ENCODE assay signal across 13 cellular contexts in genomic region chr18:48705043-48705442, GRCh38.
A peak's percentile ranks its signal among the peaks of the same experiment; 100 is the strongest.
DNase-seq lines count a peak whose midpoint lies in the region; ATAC-seq and TF ChIP-seq lines count a peak whose summit lies in the region.
"Had no signal": no experiment of that assay in that cellular context is flagged by ENCODE, and none has a peak within 500 bp of the region (broad histone marks: within the 10 kb centered on the region; RNA-seq: fewer than 3 reads in every experiment).

No MANE protein-coding gene starts in this region.

- no peak for TF ChIP-seq POLR2A in gastroesophageal sphincter (IDR thresholded peaks at IDR 0.05)
- no peak for TF ChIP-seq POLR2A in stomach (IDR thresholded peaks at IDR 0.05)

- H3K27me3 Mint-ChIP-seq in central memory CD8-positive, alpha-beta T cell, result no peaks in the 10 kb centered on the region
- H3K27me3 Mint-ChIP-seq: CD4-positive, alpha-beta T cell had no signal

- TF ChIP-seq EP300 in gastroesophageal sphincter (IDR thresholded peaks at IDR 0.05) (no peak), stomach (IDR thresholded peaks at IDR 0.05) (no peak)

- H3K9me3 ChIP-seq in gastroesophageal sphincter (no peaks in the 10 kb centered on the region), stomach (no peaks in the 10 kb centered on the region)
- H3K9me3 ChIP-seq: Caco-2 had no signal

- no peak for TF ChIP-seq CTCF in gastroesophageal sphincter (IDR thresholded peaks at IDR 0.05)
- no peak for TF ChIP-seq CTCF in stomach (IDR thresholded peaks at IDR 0.05)
- TF ChIP-seq CTCF in GM13976 (IDR thresholded peaks at IDR 0.05; ENCODE audit: borderline replicate concordance, control extremely low read depth, extremely low read depth, insufficient read depth, missing control alignments), result no peak

- in situ Hi-C loops in GM13976 (cut with MboI; ENCODE audit: low sequenced_read_pairs, unreplicated experiment), result no loop called here

- no peak overlapping the region for H3K4me3 ChIP-seq in gastroesophageal sphincter
- H3K4me3 ChIP-seq in stomach, result no peak overlapping the region
- H3K4me3 ChIP-seq: GM23248 had no signal

- ATAC-seq in central memory CD8-positive, alpha-beta T cell (replicated peaks; ENCODE audit: extremely low read depth, poor library complexity, severe bottlenecking), result no peak
- peak; percentile 42 for ATAC-seq in gastroesophageal sphincter
- peak; percentile 42 for ATAC-seq in sciatic nerve

- no peaks in the 10 kb centered on the region for H3K9me3 Mint-ChIP-seq in central memory CD8-positive, alpha-beta T cell
- H3K9me3 Mint-ChIP-seq: CD4-positive, alpha-beta T cell had no signal

- no peak overlapping the region for H3K4me3 Mint-ChIP-seq in central memory CD8-positive, alpha-beta T cell
- H3K4me3 Mint-ChIP-seq: CD4-positive, alpha-beta T cell had no signal

- H3K36me3 ChIP-seq in gastroesophageal sphincter, result peaks cover 0 to 10% of the 10 kb centered on the region in 2 donors
- H3K36me3 ChIP-seq in stomach, result peaks cover 0 to 9% (median 2%) of the 10 kb centered on the region in 4 donors

- no peak for DNase-seq in central memory CD8-positive, alpha-beta T cell (ENCODE audit: low spot score in 2 of 2)
- DNase-seq in sciatic nerve (ENCODE audit: low spot score), result no peak
- no peak for DNase-seq in stomach
- DNase-seq in NCI-H526 treated with DMSO at 0.1 percent for 48 hours (lab: John Stamatoyannopoulos, UW), result no peak
- DNase-seq in GM13976 (ENCODE audit: low spot score), result no peak
- DNase-seq: ACHN; Caco-2; CD4-positive, alpha-beta T cell; GM23248; HCEC 1CT had no signal

- peak overlapping the region; percentile 12 for H3K27ac Mint-ChIP-seq in central memory CD8-positive, alpha-beta T cell (ENCODE audit: low read depth)
- H3K27ac Mint-ChIP-seq: CD4-positive, alpha-beta T cell had no signal

- intact Hi-C loops in sciatic nerve (cut with DNase I), result no loop called here
- intact Hi-C loops in stomach (cut with DNase I; ENCODE audit: low total_unique reads), result no loop called here

- H3K27ac ChIP-seq in gastroesophageal sphincter (no peak overlapping the region), stomach (no peak overlapping the region)
- H3K27ac ChIP-seq: C4-2B, GM23248, HL-60 had no signal

- H3K4me1 Mint-ChIP-seq in central memory CD8-positive, alpha-beta T cell, result no peaks in the 10 kb centered on the region

- WGBS in gastroesophageal sphincter (ENCODE audit: low coverage in 1 of 2), 2 donors, result 60 to 67% methylated on average over 2 to 5 of the region's 7 CpGs
- 86 to 93% (median 89%) methylated on average over 7 of the region's 7 CpGs for WGBS in stomach, 5 donors

- no peaks in the 10 kb centered on the region for H3K27me3 ChIP-seq in gastroesophageal sphincter
- no peaks in the 10 kb centered on the region for H3K27me3 ChIP-seq in stomach

- H3K4me1 ChIP-seq in gastroesophageal sphincter (peaks cover 0 to 15% (median 0%) of the 10 kb centered on the region in 3 donors), stomach (no peaks in the 10 kb centered on the region)
- H3K4me1 ChIP-seq: Caco-2 had no signal

- H3K36me3 Mint-ChIP-seq in central memory CD8-positive, alpha-beta T cell (ENCODE audit: insufficient read depth), result no peaks in the 10 kb centered on the region
